Comparison of ENCODE assay signal across 9 cellular contexts in the genomic region with DNA sequence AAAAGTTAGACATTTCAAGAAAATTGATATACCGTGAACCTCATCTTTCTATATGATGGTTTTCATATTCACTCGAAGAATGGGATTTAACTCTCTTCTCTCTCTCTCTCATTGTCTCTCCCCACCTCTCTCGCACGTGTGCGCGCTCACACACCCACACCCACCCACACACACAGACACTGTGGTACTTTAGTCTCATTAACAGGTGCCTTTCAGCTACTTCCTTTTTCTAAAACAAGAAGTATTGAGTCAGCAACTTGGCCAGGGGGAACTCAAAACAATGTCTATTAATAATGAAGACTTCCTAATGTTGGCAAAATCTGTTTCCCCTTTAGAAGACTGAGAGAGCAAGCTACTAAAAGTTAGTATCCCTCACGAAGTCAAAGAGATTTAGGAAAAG.
DNase-seq lines count a peak whose midpoint lies in the region; ATAC-seq, FAIRE-seq and TF ChIP-seq lines count a peak whose summit lies in the region.
"Had no signal": no experiment of that assay in that cellular context is flagged by ENCODE, and none has a peak within 500 bp of the region (broad histone marks: within the 10 kb centered on the region; RNA-seq: fewer than 3 reads in every experiment).

No MANE protein-coding gene starts in this region.

- intact Hi-C loops in GM12878 (cut with micrococcal nuclease; ENCODE audit: unreplicated experiment) (loop anchor here (1.0 kb wide), 2 partner anchors 16 to 45 kb away; no protein-coding TSS in a partner anchor), kidney (cut with DNase I) (no loop called here)

- CTCF ChIA-PET in GM12878 (lab: Yijun Ruan, JAX), result interaction anchor here (0.7 to 4.6 kb wide), 10 partner anchors 9 to 321 kb away, joined by 3 to 21 read pairs (median 4); no protein-coding TSS in a partner anchor

- H3K9ac ChIP-seq in GM12878 (ENCODE audit: control insufficient read depth, insufficient read depth, low read length) (no peak overlapping the region), GM23248 (no peak overlapping the region), kidney (ENCODE audit: low read length in 2 of 2) (no peak overlapping the region)

- ATAC-seq in GM19463 (IDR thresholded peaks at IDR 0.05; ENCODE audit: unreplicated experiment) (peak; percentile 71), HG03280 (IDR thresholded peaks at IDR 0.05; ENCODE audit: unreplicated experiment) (peak; percentile 75), GM12878 (peak; percentile 88), SK-N-SH treated with all-trans-retinoic acid at 6 μM for 48 hours (no peak)

- RAD21 ChIA-PET in GM12878 (lab: Charles Lee; ENCODE audit: unreplicated experiment), result interaction anchor here (0.5 to 3.1 kb wide), 20 partner anchors 8 to 378 kb away, joined by 3 to 39 read pairs (median 4); a partner anchor contains a TSS

- TF ChIP-seq EP300 in GM12878 (IDR thresholded peaks at IDR 0.05; ENCODE audit: borderline replicate concordance in 1 of 2, control insufficient read depth in 1 of 2, low read depth in 2 of 2, low read length in 2 of 2), result peak; percentile 74 to 83; a peak in 3 of 4 replicates

- in situ Hi-C loops in GM12878 (cut with MboI), result no loop called here
- in situ Hi-C loops in GM23248 (cut with MboI), result no loop called here

- peak overlapping the region; percentile 47 for H3K4me2 ChIP-seq in DOHH2 (ENCODE audit: low read length)
- peak overlapping the region; percentile 75 for H3K4me2 ChIP-seq in GM12878 (ENCODE audit: control insufficient read depth, insufficient read depth)
- H3K4me2 ChIP-seq in GM23248 (ENCODE audit: unreplicated experiment), result no peak overlapping the region

- POLR2A ChIA-PET in GM12878 (lab: Charles Lee), result interaction anchor here (1.6 to 2.6 kb wide), 8 partner anchors 13 to 167 kb away, joined by 3 to 10 read pairs (median 7); a partner anchor contains a TSS

- H3K9me2 ChIP-seq in DOHH2 (replicated peaks; ENCODE audit: control insufficient read depth, low read length) (no peaks in the 10 kb centered on the region), GM23248 (ENCODE audit: insufficient read depth) (no peaks in the 10 kb centered on the region)

- H3K27ac ChIP-seq in DOHH2 (ENCODE audit: low read depth, low read length) (no peak overlapping the region), GM12878 (ENCODE audit: control insufficient read depth, insufficient read depth) (no peak overlapping the region), GM23248 (no peak overlapping the region), kidney (ENCODE audit: low read depth in 2 of 2, low read length in 2 of 2) (no peak overlapping the region)

- H3K27me3 ChIP-seq in DOHH2 (ENCODE audit: control insufficient read depth, low read length) (peaks cover 55% of the 10 kb centered on the region), GM12878 (replicated peaks in 1 of 2; ENCODE audit: control insufficient read depth in 2 of 2, insufficient read depth in 2 of 2, low read length in 1 of 2) (no peaks in the 10 kb centered on the region), GM23248 (replicated peaks; ENCODE audit: insufficient read depth) (no peaks in the 10 kb centered on the region)

- SMC1A ChIA-PET in GM12878 (lab: Charles Lee; ENCODE audit: uncharacterized antibody, unreplicated experiment), result interaction anchor here (0.6 to 4.6 kb wide), 32 partner anchors 9 to 270 kb away, joined by 3 to 60 read pairs (median 5); no protein-coding TSS in a partner anchor

- no peak for TF ChIP-seq RAD21 in GM12878 (IDR thresholded peaks at IDR 0.05; ENCODE audit: insufficient read depth, low read depth, low read length)

- peak; percentile 85 for FAIRE-seq in GM12878 (lab: Jason Lieb, UNC)
- FAIRE-seq in kidney (lab: Jason Lieb, UNC), result no peak

- H4K20me1 ChIP-seq in DOHH2 (ENCODE audit: control insufficient read depth, insufficient read depth, low read depth, low read length) (peaks cover 5% of the 10 kb centered on the region; the same call in 1 of the 2 replicates), GM12878 (ENCODE audit: control insufficient read depth, insufficient read depth) (no peaks in the 10 kb centered on the region), GM23248 (ENCODE audit: insufficient read depth) (no peaks in the 10 kb centered on the region)

- DNase-seq in GM12878 (ENCODE audit: low read depth, low spot score), result peak; percentile 74
- DNase-seq in GM23248, result no peak
- no peak for DNase-seq in activated gamma-delta T cell treated with Interleukin-2 at 50 U/mL for 16 hours
- DNase-seq in kidney, result no peak
- DNase-seq: DMS53 had no signal

- WGBS in GM12878 (ENCODE audit: insufficient coverage, insufficient replicate concordance, low lambda C conversion rate, missing lambda C conversion rate), result 0% methylated on average over 7 of the region's 7 CpGs
- 90 to 92% methylated on average over 7 of the region's 7 CpGs for whole genome bisulfite sequencing in GM23248 (ENCODE audit: low coverage in 1 of 2, low lambda C conversion rate in 2 of 2, missing lambda C conversion rate in 2 of 2), 2 experiments

- no peak for TF ChIP-seq CTCF in DOHH2 (IDR thresholded peaks at IDR 0.05; ENCODE audit: low read depth, low read length, poor library complexity, severe bottlenecking)
- no peak for TF ChIP-seq CTCF in GM12878 (IDR thresholded peaks at IDR 0.05 in 2 of 3, conservative IDR thresholded peaks at IDR 0.05 in 1 of 3; ENCODE audit: control insufficient read depth in 2 of 3, extremely low read depth in 1 of 3, insufficient read depth in 1 of 3, low read depth in 3 of 3, low read length in 3 of 3)
- no peak for TF ChIP-seq CTCF in kidney (IDR thresholded peaks at IDR 0.05; ENCODE audit: borderline replicate concordance, extremely low read depth, insufficient read depth)

- H3K4me3 ChIP-seq in DOHH2 (ENCODE audit: low read length) (peak overlapping the region; percentile 23; the same call in 1 of the 2 replicates), GM12878 (no peak overlapping the region), GM23248 (no peak overlapping the region), kidney (ENCODE audit: low read length in 2 of 2) (no peak overlapping the region)

- H3K79me2 ChIP-seq in DOHH2 (ENCODE audit: control insufficient read depth, low read length), result no peaks in the 10 kb centered on the region
- H3K79me2 ChIP-seq in GM12878 (ENCODE audit: control insufficient read depth, insufficient read depth, low read length), result no peaks in the 10 kb centered on the region
- no peaks in the 10 kb centered on the region for H3K79me2 ChIP-seq in GM23248 (ENCODE audit: insufficient read depth)

- no peak for TF ChIP-seq POLR2A in GM12878 (IDR thresholded peaks at IDR 0.05; ENCODE audit: low read depth, low read length)

- H3F3A ChIP-seq in DOHH2 (ENCODE audit: control insufficient read depth, insufficient read depth), result no peaks in the 10 kb centered on the region
- peaks cover 26% of the 10 kb centered on the region for H3F3A ChIP-seq in GM23248 (ENCODE audit: insufficient read depth)

- H2AFZ ChIP-seq in GM12878 (ENCODE audit: control insufficient read depth, low read depth, low read length) (peak overlapping the region; percentile 6; the same call in 1 of the 2 replicates), GM23248 (no peak overlapping the region)

- BruUV-seq in GM12878 (replicated peaks; lab: Mats Ljungman, UMichigan), result no TSS peak

- H3K9me3 ChIP-seq in DOHH2 (ENCODE audit: control insufficient read depth, insufficient read depth, low read length) (no peaks in the 10 kb centered on the region), GM12878 (replicated peaks; ENCODE audit: control insufficient read depth, insufficient read depth, low read length) (no peaks in the 10 kb centered on the region), GM23248 (ENCODE audit: low read depth) (no peaks in the 10 kb centered on the region), kidney (ENCODE audit: control insufficient read depth in 1 of 2, low read length in 2 of 2) (no peaks in the 10 kb centered on the region)

- H3K36me3 ChIP-seq in DOHH2 (ENCODE audit: control insufficient read depth, low read length) (no peaks in the 10 kb centered on the region), GM12878 (ENCODE audit: control insufficient read depth in 2 of 2, insufficient read depth in 2 of 2, low read length in 1 of 2) (no peaks in the 10 kb centered on the region), GM23248 (ENCODE audit: low read depth) (no peaks in the 10 kb centered on the region), kidney (ENCODE audit: control insufficient read depth in 1 of 2, insufficient read depth in 2 of 2, low read length in 2 of 2) (no peaks in the 10 kb centered on the region)

- H3K4me1 ChIP-seq in DOHH2 (ENCODE audit: control insufficient read depth, low read length) (peaks cover 28% of the 10 kb centered on the region), GM12878 (ENCODE audit: control insufficient read depth, insufficient read depth, low read length) (peaks cover 32% of the 10 kb centered on the region), GM23248 (ENCODE audit: insufficient read depth) (peaks cover 37% of the 10 kb centered on the region), kidney (ENCODE audit: control insufficient read depth in 1 of 2, insufficient read depth in 1 of 2, low read depth in 1 of 2, low read length in 2 of 2) (no peaks in the 10 kb centered on the region)

TF ChIP-seq in SK-N-SH treated with all-trans-retinoic acid at 6 μM for 48 hours, 23 proteins besides CTCF, POLR2A, EP300 and RAD21:
- TF ChIP-seq ZFP3 (CRISPR knock-in tag; IDR thresholded peaks at IDR 0.05), result no peak
TF ChIP-seq in SK-N-SH treated with all-trans-retinoic acid at 6 μM for 48 hours: peak in this region for 0.
